ENCODE assay signal across 20 cellular contexts in genomic region chr19:40412866-40413265, GRCh38. TPM values are rescaled to one million over a fixed set of nuclear protein-coding genes. Genes with fewer than 3 reads are reported as not detected.
DNase-seq lines count a peak whose midpoint lies in the region; ATAC-seq and TF ChIP-seq lines count a peak whose summit lies in the region.
"Had no signal": no experiment of that assay in that cellular context is flagged by ENCODE, and none has a peak within 500 bp of the region (broad histone marks: within the 10 kb centered on the region; RNA-seq: fewer than 3 reads in every experiment).

No MANE protein-coding gene starts in this region.

- H3K9me3 ChIP-seq in left ventricle myocardium inferior (replicated peaks) (no peaks in the 10 kb centered on the region), left lung (no peaks in the 10 kb centered on the region), upper lobe of right lung (no peaks in the 10 kb centered on the region)
- H3K9me3 ChIP-seq: HAP-1 had no signal

- H3K27me3 ChIP-seq in left ventricle myocardium inferior (ENCODE audit: low read depth) (no peaks in the 10 kb centered on the region), left lung (no peaks in the 10 kb centered on the region), upper lobe of right lung (no peaks in the 10 kb centered on the region)

- no peak for ATAC-seq in left cardiac atrium
- ATAC-seq in left lung, result no peak
- ATAC-seq in upper lobe of right lung, result no peak
- ATAC-seq: stimulated activated naive B cell treated with anti-CD40 and anti-IgM and Interleukin-4, amounts not matched to agents 10 μg/mL and 1 μg/mL and 100 μg/mL, for 72 hours; T-cell had no signal

- H3K27ac ChIP-seq in left ventricle myocardium inferior (replicated peaks) (peak overlapping the region; percentile 96), left lung (peak overlapping the region; percentile 51 to 55), upper lobe of right lung (peak overlapping the region; percentile 36)
- H3K27ac ChIP-seq: KMS-11 had no signal

- peaks cover 76% of the 10 kb centered on the region for H3K4me1 ChIP-seq in left ventricle myocardium inferior
- H3K4me1 ChIP-seq in left lung, result peaks cover 0 to 52% of the 10 kb centered on the region in 2 donors
- peaks cover 31% of the 10 kb centered on the region for H3K4me1 ChIP-seq in upper lobe of right lung
- H3K4me1 ChIP-seq: HAP-1 had no signal

- DNase-seq in left ventricle myocardium inferior (no peak), left cardiac atrium (no peak), left lung (no peak), upper lobe of right lung (no peak), NCI-H1436 (lab: John Stamatoyannopoulos, UW) (no peak)
- no peak for DNase-seq in activated CD4-positive, CD25-positive, alpha-beta regulatory T cell treated with anti-CD3 and anti-CD28 coated beads, Interleukin-2, amount 50 U/mL, for 72 hours
- DNase-seq: activated CD4-positive, alpha-beta T cell treated with anti-CD3 and anti-CD28 coated beads, Interleukin-2, amount 50 U/mL, for 4 hours; aorta; C1 segment of cervical spinal cord; hypothalamus; NCI-H510A treated with DMSO at 0.1 percent for 48 hours; nucleus accumbens; SHP77 treated with DMSO at 0.1 percent for 48 hours; stimulated activated naive B cell treated with anti-CD40 and anti-IgM and Interleukin-4, amounts not matched to agents 10 μg/mL and 1 μg/mL and 100 μg/mL, for 72 hours; T-cell had no signal

- intact Hi-C loops in left ventricle myocardium inferior (cut with micrococcal nuclease) (no loop called here), left cardiac atrium (cut with DNase I) (no loop called here), left lung (cut with DNase I) (no loop called here), upper lobe of right lung (cut with DNase I) (no loop called here)

- H3K36me3 ChIP-seq in left ventricle myocardium inferior (no peaks in the 10 kb centered on the region), left lung (no peaks in the 10 kb centered on the region), upper lobe of right lung (no peaks in the 10 kb centered on the region)
- H3K36me3 ChIP-seq: HAP-1 had no signal

- TF ChIP-seq CTCF in left ventricle myocardium inferior (IDR thresholded peaks at IDR 0.05; ENCODE audit: borderline replicate concordance) (no peak), left lung (IDR thresholded peaks at IDR 0.05) (no peak), upper lobe of right lung (IDR thresholded peaks at IDR 0.05) (no peak)

- H3K4me3 ChIP-seq in left ventricle myocardium inferior, result no peak overlapping the region
- H3K4me3 ChIP-seq in left lung, result peak overlapping the region; percentile 5 to 35
- H3K4me3 ChIP-seq in upper lobe of right lung, result peak overlapping the region; percentile 40
- H3K4me3 ChIP-seq: HAP-1 had no signal

RNA-seq across cellular contexts. Expression of gene PRX, which starts 0.3 kb away (rescaled TPM):
- total RNA-seq in left ventricle myocardium inferior (3.3 TPM), left cardiac atrium (1 to 10 TPM; 2.8 to 3.6 TPM), left lung (10 to 100 TPM; 18.7 to 20.0 TPM), upper lobe of right lung (36.2 TPM)

RNA-seq across cellular contexts. Expression of gene SERTAD1, which starts 12.9 kb away (rescaled TPM):
- total RNA-seq in left ventricle myocardium inferior, result 9.2 TPM
- total RNA-seq in left cardiac atrium, result 10 to 100 TPM in 1 of 2 donors, 1 to 10 TPM in 1; 9.4 to 17.0 TPM
- 10 to 100 TPM; 14.8 to 17.5 TPM for total RNA-seq in left lung
- total RNA-seq in upper lobe of right lung, result 22.1 TPM

RNA-seq across cellular contexts. Expression of gene HIPK4, which starts 22.9 kb away (rescaled TPM):
- total RNA-seq in left ventricle myocardium inferior (not detected), left cardiac atrium (under 1 TPM; 0.09 to 0.10 TPM), left lung (under 1 TPM; 0.09 to 0.24 TPM), upper lobe of right lung (0.64 TPM)
- total RNA-seq: A172, mucosa of gallbladder, OCI-LY7 had no signal

RNA-seq across cellular contexts. Expression of gene SERTAD3, which starts 31.3 kb away (rescaled TPM):
- total RNA-seq in left ventricle myocardium inferior (16.2 TPM), left cardiac atrium (10 to 100 TPM; 29.1 to 41.2 TPM), left lung (10 to 100 TPM; 31.7 to 35.0 TPM), upper lobe of right lung (32.6 TPM)

RNA-seq across cellular contexts. Expression of gene BLVRB, which starts 52.7 kb away (rescaled TPM):
- total RNA-seq in left ventricle myocardium inferior, result 91.3 TPM
- total RNA-seq in left cardiac atrium, result 100 to 1,000 TPM in 1 of 2 donors, 10 to 100 TPM in 1; 72.7 to 112 TPM
- total RNA-seq in left lung, result 100 to 1,000 TPM; 123 to 192 TPM
- total RNA-seq in upper lobe of right lung, result 132 TPM

Comparison
In these comparisons a context has a peak if more than half of its experiments do, and no peak if none do; other contexts are left out.
1. H3K27ac ChIP-seq: peak in every context shown above with its lines; median percentile 96 in left ventricle myocardium inferior; 53 in left lung; 36 in upper lobe of right lung.